Comparison of ENCODE assay signal across 14 cellular contexts in genomic region chr15:95840004-95840403, GRCh38.
DNase-seq lines count a peak whose midpoint lies in the region; TF ChIP-seq lines count a peak whose summit lies in the region.
"Had no signal": no experiment of that assay in that cellular context is flagged by ENCODE, and none has a peak within 500 bp of the region (broad histone marks: within the 10 kb centered on the region; RNA-seq: fewer than 3 reads in every experiment).

No MANE protein-coding gene starts in this region.

- no peak overlapping the region for H3K4me3 Mint-ChIP-seq in T-helper 1 cell treated with Interleukin-12 subunit alpha and Interleukin-12 subunit beta and Interleukin-4 antibody, amounts not matched to agents 30 μg/mL and 1 μg/mL, for 36 hours
- no peak overlapping the region for H3K4me3 Mint-ChIP-seq in endodermal cell

- peak overlapping the region; percentile 84 for H3K27ac Mint-ChIP-seq in T-helper 1 cell treated with Interleukin-12 subunit alpha and Interleukin-12 subunit beta and Interleukin-4 antibody, amounts not matched to agents 30 μg/mL and 1 μg/mL, for 36 hours
- no peak overlapping the region for H3K27ac Mint-ChIP-seq in endodermal cell
- H3K27ac Mint-ChIP-seq: T-helper 17 cell had no signal

- H3K27me3 ChIP-seq in brain microvascular endothelial cell (replicated peaks) (no peaks in the 10 kb centered on the region), stomach smooth muscle (ENCODE audit: control insufficient read depth in 1 of 2, insufficient read depth in 2 of 2, low read length in 2 of 2) (no peaks in the 10 kb centered on the region), endodermal cell (ENCODE audit: control insufficient read depth, insufficient read depth, low read length, poor library complexity, severe bottlenecking) (no peaks in the 10 kb centered on the region)

- H3K27me3 Mint-ChIP-seq in T-helper 1 cell treated with Interleukin-12 subunit alpha and Interleukin-12 subunit beta and Interleukin-4 antibody, amounts not matched to agents 30 μg/mL and 1 μg/mL, for 36 hours (ENCODE audit: low read depth): peaks cover 2% of the 10 kb centered on the region
- H3K27me3 Mint-ChIP-seq in endodermal cell (ENCODE audit: insufficient read depth): peaks cover 5% of the 10 kb centered on the region
- H3K27me3 Mint-ChIP-seq: T-helper 17 cell had no signal

- H3K36me3 ChIP-seq in brain microvascular endothelial cell (replicated peaks) (no peaks in the 10 kb centered on the region), stomach smooth muscle (ENCODE audit: control insufficient read depth in 2 of 2, insufficient read depth in 2 of 2, low read length in 2 of 2) (no peaks in the 10 kb centered on the region), endodermal cell (ENCODE audit: control insufficient read depth, insufficient read depth, low read length) (no peaks in the 10 kb centered on the region)

- peaks cover 11% of the 10 kb centered on the region for H3K36me3 Mint-ChIP-seq in T-helper 1 cell treated with Interleukin-12 subunit alpha and Interleukin-12 subunit beta and Interleukin-4 antibody, amounts not matched to agents 30 μg/mL and 1 μg/mL, for 36 hours (ENCODE audit: low read depth)
- H3K36me3 Mint-ChIP-seq in endodermal cell (ENCODE audit: low read depth): no peaks in the 10 kb centered on the region

- CTCF ChIA-PET in GM10248 (lab: Yijun Ruan, JAX): interaction anchor here (1.5 kb wide), 1 partner anchor 82 kb away, joined by 3 read pairs; no protein-coding TSS in a partner anchor

- peak overlapping the region; percentile 27 for H3K27ac ChIP-seq in brain microvascular endothelial cell
- H3K27ac ChIP-seq in stomach smooth muscle (ENCODE audit: low read length): peak overlapping the region; percentile 63
- no peak overlapping the region for H3K27ac ChIP-seq in endodermal cell (ENCODE audit: low read depth, low read length)
- H3K27ac ChIP-seq: 22Rv1 had no signal

- TF ChIP-seq CTCF in brain microvascular endothelial cell (IDR thresholded peaks at IDR 0.05; ENCODE audit: low read depth, low read length, missing control alignments) (no peak), endodermal cell (conservative IDR thresholded peaks at IDR 0.05) (no peak), GM10248 (IDR thresholded peaks at IDR 0.05; ENCODE audit: control extremely low read depth, extremely low read depth, low read depth, missing control alignments) (no peak)

- H3K4me1 ChIP-seq in stomach smooth muscle (ENCODE audit: control insufficient read depth, insufficient read depth, low read length) (no peaks in the 10 kb centered on the region), endodermal cell (ENCODE audit: control insufficient read depth, insufficient read depth, low read length) (no peaks in the 10 kb centered on the region)

- H3K4me3 ChIP-seq in brain microvascular endothelial cell (ENCODE audit: low read depth, low read length) (no peak overlapping the region), stomach smooth muscle (ENCODE audit: low read length in 2 of 2) (peak overlapping the region in 1 of 2 donors; percentile 7), endodermal cell (ENCODE audit: low read length) (no peak overlapping the region)

- H3K4me1 Mint-ChIP-seq in T-helper 1 cell treated with Interleukin-12 subunit alpha and Interleukin-12 subunit beta and Interleukin-4 antibody, amounts not matched to agents 30 μg/mL and 1 μg/mL, for 36 hours (ENCODE audit: low read depth): peaks cover 36% of the 10 kb centered on the region
- H3K4me1 Mint-ChIP-seq in endodermal cell: no peaks in the 10 kb centered on the region
- H3K4me1 Mint-ChIP-seq: T-helper 17 cell had no signal

- peaks cover 12% of the 10 kb centered on the region for H3K9me3 Mint-ChIP-seq in T-helper 1 cell treated with Interleukin-12 subunit alpha and Interleukin-12 subunit beta and Interleukin-4 antibody, amounts not matched to agents 30 μg/mL and 1 μg/mL, for 36 hours
- no peaks in the 10 kb centered on the region for H3K9me3 Mint-ChIP-seq in endodermal cell

- in situ Hi-C loops in brain microvascular endothelial cell (cut with HindIII; ENCODE audit: low pct_ligation_motif_present, low sequenced_read_pairs): no loop called here

- DNase-seq in T-helper 1 cell (no peak), brain microvascular endothelial cell (peak; percentile 68), iris pigment epithelial cell (ENCODE audit: low read depth) (peak; percentile 93), endodermal cell (no peak), GM10248 (ENCODE audit: extremely low spot score) (no peak)
- DNase-seq in central memory CD4-positive, alpha-beta T cell: no peak
- DNase-seq: Karpas-422; NCI-H774; stimulated activated CD4-positive, alpha-beta T cell treated with anti-CD3 and anti-CD28 coated beads, Interleukin-2, amount 100 ng/mL, for 48 hours; T-helper 17 cell; trophoblast cell had no signal

- POLR2A ChIA-PET in GM10248 (lab: Yijun Ruan, JAX): no interaction called here

- WGBS in endodermal cell (ENCODE audit: insufficient coverage in 1 of 2, insufficient read length in 1 of 2), 2 experiments: 88 to 96% methylated on average over 3 to 4 of the region's 4 CpGs

- H3K9me3 ChIP-seq in stomach smooth muscle (ENCODE audit: control insufficient read depth in 2 of 2, low read length in 2 of 2) (no peaks in the 10 kb centered on the region), endodermal cell (ENCODE audit: control insufficient read depth, low read length) (no peaks in the 10 kb centered on the region)

- H3K9ac ChIP-seq in stomach smooth muscle (ENCODE audit: low read length in 2 of 2) (no peak overlapping the region), endodermal cell (ENCODE audit: extremely low read depth, low read length, poor library complexity, severe bottlenecking) (no peak overlapping the region)

Comparison
In these comparisons a context has a peak if more than half of its experiments do, and no peak if none do; other contexts are left out.
1. DNase-seq: peak in brain microvascular endothelial cell (single experiment) and iris pigment epithelial cell (single experiment); none in T-helper 1 cell (0 of 5), endodermal cell (single experiment), central memory CD4-positive, alpha-beta T cell (single experiment) and GM10248 (single experiment).